In the genomic region with DNA sequence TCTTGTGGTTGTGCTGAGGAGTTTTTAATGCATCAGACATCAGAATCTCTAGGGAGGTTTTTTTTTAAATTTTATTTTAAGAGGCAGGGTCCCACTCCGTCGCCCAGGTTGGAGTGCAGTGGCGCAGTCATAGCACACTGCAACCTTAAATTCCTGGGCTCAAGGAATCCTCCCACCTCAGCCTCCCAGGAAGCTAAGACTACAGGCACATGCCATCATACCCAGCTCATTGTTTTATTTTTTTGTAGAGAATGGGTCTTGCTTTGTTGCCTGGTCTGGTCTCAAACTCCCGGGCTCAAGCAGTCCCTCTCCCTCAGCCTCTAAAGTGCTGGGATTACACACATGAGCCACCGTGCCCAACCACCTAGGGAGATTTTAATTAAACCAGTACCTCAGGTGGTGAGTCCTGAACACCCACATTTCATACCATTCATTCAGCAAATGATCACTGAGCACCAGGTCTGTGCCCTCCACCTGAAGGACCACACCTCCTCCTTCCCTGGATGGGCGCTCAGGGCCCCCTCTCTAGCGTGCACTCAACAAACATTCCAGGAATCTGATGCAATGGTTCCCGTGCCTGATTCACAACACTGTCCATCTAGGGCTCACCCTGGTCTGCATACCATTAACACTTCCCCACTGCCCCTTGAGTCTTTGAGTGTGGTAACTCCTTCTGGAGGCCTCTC, we compare ENCODE assay signal across 11 cellular contexts. TPM values are rescaled to one million over a fixed set of nuclear protein-coding genes. Genes with fewer than 3 reads are reported as not detected.
DNase-seq lines count a peak whose midpoint lies in the region; ATAC-seq and TF ChIP-seq lines count a peak whose summit lies in the region.
"Had no signal": no experiment of that assay in that cellular context is flagged by ENCODE, and none has a peak within 500 bp of the region (broad histone marks: within the 10 kb centered on the region; RNA-seq: fewer than 3 reads in every experiment).

No MANE protein-coding gene starts in this region.

- POLR2A ChIA-PET in WTC11 (lab: Charles Lee) = interaction anchor here (1.0 kb wide), 1 partner anchor 13 kb away, joined by 3 read pairs; no protein-coding TSS in a partner anchor

- peaks cover 2% of the 10 kb centered on the region for H3K36me3 Mint-ChIP-seq in activated naive CD4-positive, alpha-beta T cell treated with anti-CD3 and anti-CD28 coated beads, Interleukin-2, amount 10 ng/mL, durations not matched to agents 7 days and 5 days
- no peaks in the 10 kb centered on the region for H3K36me3 Mint-ChIP-seq in activated naive CD4-positive, alpha-beta T cell treated with anti-CD3 and anti-CD28 coated beads, Interleukin-2, amount 50 U/mL, for 72 hours
- H3K36me3 Mint-ChIP-seq in WTC11 (no peaks in the 10 kb centered on the region), type B pancreatic cell (peaks cover 3% of the 10 kb centered on the region)

- no peak overlapping the region for H3K4me3 Mint-ChIP-seq in activated naive CD4-positive, alpha-beta T cell treated with anti-CD3 and anti-CD28 coated beads, Interleukin-2, amount 10 ng/mL, durations not matched to agents 7 days and 5 days
- H3K4me3 Mint-ChIP-seq in WTC11 (no peak overlapping the region), type B pancreatic cell (no peak overlapping the region)

- TF ChIP-seq CTCF in WTC11 (IDR thresholded peaks at IDR 0.05) (no peak), type B pancreatic cell (conservative IDR thresholded peaks at IDR 0.05) (no peak)

- peak overlapping the region; percentile 61 for H3K27ac Mint-ChIP-seq in activated naive CD4-positive, alpha-beta T cell treated with anti-CD3 and anti-CD28 coated beads, Interleukin-2, amount 10 ng/mL, durations not matched to agents 7 days and 5 days
- no peak overlapping the region for H3K27ac Mint-ChIP-seq in activated naive CD4-positive, alpha-beta T cell treated with anti-CD3 and anti-CD28 coated beads, Interleukin-2, amount 50 U/mL, for 72 hours
- peak overlapping the region; percentile 58 for H3K27ac Mint-ChIP-seq in WTC11
- peak overlapping the region; percentile 74 for H3K27ac Mint-ChIP-seq in type B pancreatic cell

- CTCF ChIA-PET in activated naive CD4-positive, alpha-beta T cell treated with anti-CD3 and anti-CD28 coated beads, Interleukin-2, amount 10 ng/mL, durations not matched to agents 7 days and 5 days (lab: Charles Lee) = interaction anchor here (1.4 kb wide), 1 partner anchor 96 kb away, joined by 5 read pairs; no protein-coding TSS in a partner anchor
- CTCF ChIA-PET in WTC11 (lab: Charles Lee) = interaction anchor here (0.9 to 1.3 kb wide), 4 partner anchors 9 to 89 kb away, joined by 3 to 4 read pairs (median 3); a partner anchor contains a TSS

- H3K27me3 Mint-ChIP-seq in activated naive CD4-positive, alpha-beta T cell treated with anti-CD3 and anti-CD28 coated beads, Interleukin-2, amount 10 ng/mL, durations not matched to agents 7 days and 5 days = no peaks in the 10 kb centered on the region
- no peaks in the 10 kb centered on the region for H3K27me3 Mint-ChIP-seq in WTC11 (ENCODE audit: low read depth)
- H3K27me3 Mint-ChIP-seq in type B pancreatic cell = no peaks in the 10 kb centered on the region

- peaks cover 49% of the 10 kb centered on the region for H3K4me1 Mint-ChIP-seq in activated naive CD4-positive, alpha-beta T cell treated with anti-CD3 and anti-CD28 coated beads, Interleukin-2, amount 10 ng/mL, durations not matched to agents 7 days and 5 days
- H3K4me1 Mint-ChIP-seq in WTC11 = peaks cover 20% of the 10 kb centered on the region
- H3K4me1 Mint-ChIP-seq in type B pancreatic cell (ENCODE audit: unreplicated experiment) = peaks cover 16% of the 10 kb centered on the region

- no peak for DNase-seq in activated naive CD4-positive, alpha-beta T cell treated with anti-CD3 and anti-CD28 coated beads, Interleukin-2, amount 10 ng/mL, durations not matched to agents 7 days and 5 days
- DNase-seq in activated naive CD4-positive, alpha-beta T cell treated with anti-CD3 and anti-CD28 coated beads, Interleukin-2, amount 50 U/mL, for 72 hours (ENCODE audit: low spot score in 2 of 2) = no peak
- DNase-seq in WTC11 (ENCODE audit: low spot score) (no peak), hepatic stellate cell (ENCODE audit: low spot score) (peak; percentile 83), type B pancreatic cell (ENCODE audit: extremely low spot score, unreplicated experiment) (no peak), middle frontal gyrus (ENCODE audit: extremely low spot score, low spot score) (no peak), C1 segment of cervical spinal cord (lab: John Stamatoyannopoulos, UW) (no peak)
- DNase-seq: NCI-H2029; nucleus accumbens; stimulated activated CD4-positive, alpha-beta T cell treated with anti-CD3 and anti-CD28 coated beads, Interleukin-2, amount 100 ng/mL, for 24 hours had no signal

- no peak for ATAC-seq in activated naive CD4-positive, alpha-beta T cell treated with anti-CD3 and anti-CD28 coated beads, Interleukin-2, amount 50 U/mL, for 72 hours
- ATAC-seq in WTC11 (peak; percentile 53), HG03439 (IDR thresholded peaks at IDR 0.05; ENCODE audit: unreplicated experiment) (no peak)

- no peaks in the 10 kb centered on the region for H3K9me3 Mint-ChIP-seq in activated naive CD4-positive, alpha-beta T cell treated with anti-CD3 and anti-CD28 coated beads, Interleukin-2, amount 10 ng/mL, durations not matched to agents 7 days and 5 days
- no peaks in the 10 kb centered on the region for H3K9me3 Mint-ChIP-seq in activated naive CD4-positive, alpha-beta T cell treated with anti-CD3 and anti-CD28 coated beads, Interleukin-2, amount 50 U/mL, for 72 hours
- no peaks in the 10 kb centered on the region for H3K9me3 Mint-ChIP-seq in WTC11
- H3K9me3 Mint-ChIP-seq in type B pancreatic cell = no peaks in the 10 kb centered on the region

TF ChIP-seq in WTC11, 78 proteins besides CTCF, POLR2A, EP300 and RAD21:
- peak; percentile 99 for TF ChIP-seq GABPB1 (CRISPR knock-in tag; IDR thresholded peaks at IDR 0.05)
- TF ChIP-seq SMAD4 (CRISPR knock-in tag; IDR thresholded peaks at IDR 0.05) = no peak

RNA-seq across cellular contexts. Expression of a gene that starts 9.5 kb away (rescaled TPM):
- total RNA-seq in activated naive CD4-positive, alpha-beta T cell treated with anti-CD3 and anti-CD28 coated beads, Interleukin-2, amount 50 U/mL, for 72 hours = 100 to 1,000 TPM; 521 to 691 TPM
- total RNA-seq in WTC11 (2021) (272 to 288 TPM (median 277 TPM) in 3 replicates), type B pancreatic cell (ENCODE audit: low replicate concordance) (277 and 364 TPM in 2 replicates)

Comparison
In these comparisons a context has a peak if more than half of its experiments do, and no peak if none do; other contexts are left out.
1. H3K27ac Mint-ChIP-seq: peak in activated naive CD4-positive, alpha-beta T cell treated with anti-CD3 and anti-CD28 coated beads, Interleukin-2, amount 10 ng/mL, durations not matched to agents 7 days and 5 days (single experiment), WTC11 (single experiment) and type B pancreatic cell (single experiment); none in activated naive CD4-positive, alpha-beta T cell treated with anti-CD3 and anti-CD28 coated beads, Interleukin-2, amount 50 U/mL, for 72 hours (0 of 2).